In genomic region chr18:61829108-61829507, GRCh38 we compare ENCODE assay signal across 22 cellular contexts.
A peak's percentile ranks its signal among the peaks of the same experiment; 100 is the strongest.
DNase-seq lines count a peak whose midpoint lies in the region; ATAC-seq and TF ChIP-seq lines count a peak whose summit lies in the region.
"Had no signal": no experiment of that assay in that cellular context is flagged by ENCODE, and none has a peak within 500 bp of the region (broad histone marks: within the 10 kb centered on the region; RNA-seq: fewer than 3 reads in every experiment).

No MANE protein-coding gene starts in this region.

- H3K4me3 ChIP-seq in right lobe of liver, result no peak overlapping the region
- H3K4me3 ChIP-seq: BLaER1 treated with 17β-estradiol and CSF1 and Interleukin-3, amounts not matched to agents 10 nM and 100 nM; MG63; Peyer's patch; SJSA1 had no signal

- no peaks in the 10 kb centered on the region for H3K36me3 ChIP-seq in right lobe of liver
- H3K36me3 ChIP-seq: BLaER1 treated with 17β-estradiol and CSF1 and Interleukin-3, amounts not matched to agents 10 nM and 100 nM; MG63; Peyer's patch had no signal

- TF ChIP-seq POLR2A in right lobe of liver (IDR thresholded peaks at IDR 0.05), result no peak

- no peaks in the 10 kb centered on the region for H3K9me3 ChIP-seq in right lobe of liver
- H3K9me3 ChIP-seq: MG63, Peyer's patch, SJSA1 had no signal

- no peak overlapping the region for H3K27ac ChIP-seq in right lobe of liver
- H3K27ac ChIP-seq: BLaER1 treated with 17β-estradiol and CSF1 and Interleukin-3, amounts not matched to agents 10 nM and 100 nM; Peyer's patch; SJSA1 had no signal

- no peaks in the 10 kb centered on the region for H3K9me3 Mint-ChIP-seq in stimulated activated naive CD8-positive, alpha-beta T cell treated with anti-CD3 and anti-CD28 coated beads, Interleukin-15, Interleukin-2, amounts not matched to agents 100 ng/mL and 50 ng/mL, for 24 hours
- no peaks in the 10 kb centered on the region for H3K9me3 Mint-ChIP-seq in progenitor cell of endocrine pancreas (ENCODE audit: low read depth)
- H3K9me3 Mint-ChIP-seq: CD4-positive, alpha-beta memory T cell had no signal

- DNase-seq in stimulated activated naive CD8-positive, alpha-beta T cell treated with anti-CD3 and anti-CD28 coated beads, Interleukin-15, Interleukin-2, amounts not matched to agents 100 U/mL and 50 U/mL, for 24 hours, result no peak
- DNase-seq in right lobe of liver, result no peak
- DNase-seq in progenitor cell of endocrine pancreas (ENCODE audit: low spot score, unreplicated experiment), result no peak
- no peak for DNase-seq in activated gamma-delta T cell treated with Interleukin-2 at 50 U/mL for 16 hours
- DNase-seq in effector CD4-positive, alpha-beta T cell, result no peak
- no peak for DNase-seq in NCI-H1092 (lab: John Stamatoyannopoulos, UW)
- DNase-seq: 8988T; CD4-positive, alpha-beta memory T cell; DMS153; Kasumi-1; MG63; NCI-H1417 treated with DMSO at 0.1 percent for 48 hours; NCI-H187; NCI-H446; NCI-H526 had no signal

- H3K27me3 Mint-ChIP-seq in stimulated activated naive CD8-positive, alpha-beta T cell treated with anti-CD3 and anti-CD28 coated beads, Interleukin-15, Interleukin-2, amounts not matched to agents 100 ng/mL and 50 ng/mL, for 24 hours, result peaks cover 10% of the 10 kb centered on the region
- H3K27me3 Mint-ChIP-seq in progenitor cell of endocrine pancreas, result no peaks in the 10 kb centered on the region

- H3K4me1 ChIP-seq in right lobe of liver, result peaks cover 0 to 24% (median 11%) of the 10 kb centered on the region in 4 donors
- H3K4me1 ChIP-seq: Peyer's patch had no signal

- no peak overlapping the region for H3K4me3 Mint-ChIP-seq in stimulated activated naive CD8-positive, alpha-beta T cell treated with anti-CD3 and anti-CD28 coated beads, Interleukin-15, Interleukin-2, amounts not matched to agents 100 ng/mL and 50 ng/mL, for 24 hours
- no peak overlapping the region for H3K4me3 Mint-ChIP-seq in progenitor cell of endocrine pancreas (ENCODE audit: low read depth)
- H3K4me3 Mint-ChIP-seq: CD4-positive, alpha-beta memory T cell had no signal

- peaks cover 17% of the 10 kb centered on the region for H3K4me1 Mint-ChIP-seq in stimulated activated naive CD8-positive, alpha-beta T cell treated with anti-CD3 and anti-CD28 coated beads, Interleukin-15, Interleukin-2, amounts not matched to agents 100 ng/mL and 50 ng/mL, for 24 hours (ENCODE audit: low read depth)
- peaks cover 52% of the 10 kb centered on the region for H3K4me1 Mint-ChIP-seq in progenitor cell of endocrine pancreas (ENCODE audit: low read depth)

- peak overlapping the region; percentile 29 for H3K27ac Mint-ChIP-seq in stimulated activated naive CD8-positive, alpha-beta T cell treated with anti-CD3 and anti-CD28 coated beads, Interleukin-15, Interleukin-2, amounts not matched to agents 100 ng/mL and 50 ng/mL, for 24 hours
- peak overlapping the region; percentile 66 for H3K27ac Mint-ChIP-seq in progenitor cell of endocrine pancreas
- H3K27ac Mint-ChIP-seq: CD4-positive, alpha-beta memory T cell had no signal

- H3K36me3 Mint-ChIP-seq in stimulated activated naive CD8-positive, alpha-beta T cell treated with anti-CD3 and anti-CD28 coated beads, Interleukin-15, Interleukin-2, amounts not matched to agents 100 ng/mL and 50 ng/mL, for 24 hours (ENCODE audit: low read depth), result no peaks in the 10 kb centered on the region
- peaks cover 3% of the 10 kb centered on the region for H3K36me3 Mint-ChIP-seq in progenitor cell of endocrine pancreas (ENCODE audit: insufficient read depth)
- H3K36me3 Mint-ChIP-seq: CD4-positive, alpha-beta memory T cell had no signal

- intact Hi-C loops in right lobe of liver (cut with DNase I), result no loop called here

- TF ChIP-seq CTCF in right lobe of liver (IDR thresholded peaks at IDR 0.05), result no peak
- no peak for TF ChIP-seq CTCF in progenitor cell of endocrine pancreas (IDR thresholded peaks at IDR 0.05; ENCODE audit: unreplicated experiment)

- ATAC-seq in stimulated activated naive CD8-positive, alpha-beta T cell treated with anti-CD3 and anti-CD28 coated beads, Interleukin-15, Interleukin-2, amounts not matched to agents 100 U/mL and 50 U/mL, for 24 hours, result no peak
- ATAC-seq in right lobe of liver (peak; percentile 48 to 64 (median 57)), HG02678 (IDR thresholded peaks at IDR 0.05; ENCODE audit: unreplicated experiment) (no peak)
- ATAC-seq: HCT116, Right ventricle myocardium inferior had no signal

- no peaks in the 10 kb centered on the region for H3K27me3 ChIP-seq in right lobe of liver
- H3K27me3 ChIP-seq: MG63, Peyer's patch, SJSA1 had no signal

- WGBS in right lobe of liver (ENCODE audit: insufficient coverage, low coverage, low lambda C conversion rate, missing lambda C conversion rate), result 80% methylated on average over 3 of the region's 7 CpGs

Comparison
In these comparisons a context has a peak if more than half of its experiments do, and no peak if none do; other contexts are left out.
1. ATAC-seq: peak in right lobe of liver (4 of 4); none in stimulated activated naive CD8-positive, alpha-beta T cell treated with anti-CD3 and anti-CD28 coated beads, Interleukin-15, Interleukin-2, amounts not matched to agents 100 U/mL and 50 U/mL, for 24 hours (single experiment) and HG02678 (single experiment).